8 cellular contexts compared by ENCODE assay signal in genomic region chr3:150409527-150410310, GRCh38. TPM values are rescaled to one million over a fixed set of nuclear protein-coding genes. Genes with fewer than 3 reads are reported as not detected.
A peak's percentile ranks its signal among the peaks of the same experiment; 100 is the strongest.
DNase-seq lines count a peak whose midpoint lies in the region; ATAC-seq, FAIRE-seq and TF ChIP-seq lines count a peak whose summit lies in the region.

No MANE protein-coding gene starts in this region.

- TF ChIP-seq EP300 in H1 (IDR thresholded peaks at IDR 0.05; ENCODE audit: borderline replicate concordance in 1 of 2, low read depth in 2 of 2, low read length in 2 of 2) = peak in 1 of 2 experiments; percentile 25; a peak in 1 of 3 replicates

- FAIRE-seq in H1 (lab: Jason Lieb, UNC) = no peak

- peak overlapping the region; percentile 92 to 100 for H3K4me2 ChIP-seq in H1 (ENCODE audit: insufficient read depth in 1 of 2, low read depth in 2 of 2, low read length in 2 of 2)

- H3K4me3 ChIP-seq in A673 (ENCODE audit: low read depth, low read length, poor library complexity, severe bottlenecking) (peak overlapping the region; percentile 84), H1 (ENCODE audit: extremely low read depth in 1 of 4, insufficient read depth in 2 of 4, low read depth in 3 of 4, low read length in 4 of 4) (peak overlapping the region; percentile 72 to 95 (median 90))

- no peak overlapping the region for H2BK120ac ChIP-seq in H1 (replicated peaks; ENCODE audit: low read depth, low read length)

- H4K8ac ChIP-seq in H1 (ENCODE audit: extremely low read depth, insufficient read depth, low read length) = 0 out of 2 replicates have a peak overlapping the region, but pooled peaks have one; percentile 25

- TF ChIP-seq RAD21 in H1 (IDR thresholded peaks at IDR 0.05 in 1 of 2, conservative IDR thresholded peaks at IDR 0.05 in 1 of 2; ENCODE audit: low read depth in 2 of 2, low read length in 2 of 2) = peak; percentile 36 to 59; a peak in 3 of 4 replicates

- peaks cover 22% of the 10 kb centered on the region for H3K4me1 ChIP-seq in A673 (ENCODE audit: insufficient read depth, low read length, poor library complexity, severe bottlenecking)
- peaks cover 0 to 6% (median 3%) of the 10 kb centered on the region in 4 experiments; a peak in 3 of 7 replicates for H3K4me1 ChIP-seq in H1 (replicated peaks in 1 of 4; ENCODE audit: control insufficient read depth in 3 of 4, insufficient read depth in 4 of 4, low read length in 3 of 4)

- H3K14ac ChIP-seq in H1 (ENCODE audit: insufficient read length) = no peak overlapping the region

- BruUV-seq in A673 (replicated peaks; lab: Mats Ljungman, UMichigan) = no TSS peak

- H2AK5ac ChIP-seq in H1 (ENCODE audit: low read depth, low read length) = no peak overlapping the region

- H3K27me3 ChIP-seq in A673 (replicated peaks; ENCODE audit: insufficient read depth, low read depth, low read length, poor library complexity) = no peaks in the 10 kb centered on the region
- no peaks in the 10 kb centered on the region for H3K27me3 ChIP-seq in H1 (replicated peaks in 1 of 4; ENCODE audit: control insufficient read depth in 3 of 4, extremely low read depth in 1 of 4, insufficient read depth in 3 of 4, low read length in 3 of 4)

- no peak for TF ChIP-seq POLR2A in H1 (IDR thresholded peaks at IDR 0.05; ENCODE audit: control extremely low read depth in 1 of 2, low read depth in 2 of 2, low read length in 2 of 2)

- H2AFZ ChIP-seq in H1 (ENCODE audit: low read length) = no peak overlapping the region

- H3K9me3 ChIP-seq in A673 (ENCODE audit: low read depth, low read length, poor library complexity, severe bottlenecking) (no peaks in the 10 kb centered on the region), H1 (ENCODE audit: insufficient read depth in 2 of 2, low read depth in 1 of 2, low read length in 1 of 2) (no peaks in the 10 kb centered on the region)

- peak; percentile 66 for TF ChIP-seq CTCF in A673 (conservative IDR thresholded peaks at IDR 0.05; ENCODE audit: low read depth, low read length)
- TF ChIP-seq CTCF in H1 (IDR thresholded peaks at IDR 0.05; ENCODE audit: control extremely low read depth in 1 of 3, insufficient read depth in 1 of 3, low read depth in 1 of 3, low read length in 3 of 3) = peak; percentile 25 to 51 (median 27)

- H2BK15ac ChIP-seq in H1 (ENCODE audit: low read length) = no peak overlapping the region

- peak overlapping the region; percentile 34 for H4K91ac ChIP-seq in H1 (replicated peaks; ENCODE audit: insufficient read length, low read length)

- no peak overlapping the region for H3K56ac ChIP-seq in H1 (replicated peaks; ENCODE audit: insufficient read length, low read depth, low read length)

- H3K36me3 ChIP-seq in A673 (ENCODE audit: insufficient read depth, low read length, poor library complexity, severe bottlenecking) (no peaks in the 10 kb centered on the region), H1 (ENCODE audit: control insufficient read depth in 2 of 4, insufficient read depth in 4 of 4, low read length in 3 of 4) (peaks cover 0 to 3% (median 0%) of the 10 kb centered on the region in 4 experiments; a peak in 1 of 8 replicates)

- WGBS in H1 (ENCODE audit: extremely low coverage in 1 of 2, insufficient coverage in 1 of 2, insufficient read length in 1 of 2, insufficient replicate concordance in 2 of 2, low coverage in 1 of 2, low lambda C conversion rate in 2 of 2, missing lambda C conversion rate in 1 of 2), 2 experiments = 3% methylated on average over 65 of the region's 71 CpGs; no CpG with 5 or more reads in 1 of the 2 experiments

- intact Hi-C loops in A673 (cut with micrococcal nuclease; ENCODE audit: unreplicated experiment) = loop anchor here (2.0 to 5.0 kb wide), 4 partner anchors 122 to 182 kb away; partner anchors contain the start of genes EIF2A and SERP1

- H2BK5ac ChIP-seq in H1 (ENCODE audit: low read depth, low read length) = no peak overlapping the region

- H4K20me1 ChIP-seq in H1 (replicated peaks in 1 of 2; ENCODE audit: control insufficient read depth in 1 of 2, insufficient read depth in 2 of 2, low read length in 2 of 2) = peaks cover 25 to 34% of the 10 kb centered on the region in 2 experiments

- no peak overlapping the region for H3K18ac ChIP-seq in H1 (ENCODE audit: extremely low read depth, low read length)

- no peak overlapping the region for H3K23ac ChIP-seq in H1 (ENCODE audit: insufficient read length)

- ATAC-seq in GM18498 (IDR thresholded peaks at IDR 0.05; ENCODE audit: unreplicated experiment) = peak; percentile 33
- ATAC-seq in HG03039 (IDR thresholded peaks at IDR 0.05; ENCODE audit: unreplicated experiment) = peak; percentile 29

- no peak overlapping the region for H2BK12ac ChIP-seq in H1 (ENCODE audit: low read depth, low read length)

- POLR2A ChIA-PET in A673 (lab: Charles Lee; ENCODE audit: low non-redundant PET) = interaction anchor here (0.6 kb wide), 1 partner anchor 79 kb away, joined by 3 read pairs; no protein-coding TSS in a partner anchor
- POLR2A ChIA-PET in H1 (lab: Charles Lee; ENCODE audit: partially characterized antibody) = interaction anchor here (0.5 to 4.1 kb wide), 33 partner anchors 9 to 748 kb away, joined by 3 to 18 read pairs (median 4); partner anchors contain the start of genes EIF2A, PFN2 and SERP1

- H3K9ac ChIP-seq in H1 (replicated peaks in 1 of 4; ENCODE audit: extremely low read depth in 1 of 4, low read depth in 3 of 4, low read length in 3 of 4) = peak overlapping the region in 3 of 4 experiments; percentile 69 to 81 (median 78); a peak in 5 of 7 replicates

- no peak overlapping the region for H4K5ac ChIP-seq in H1 (ENCODE audit: insufficient read length, low read depth, low read length)

- H3K23me2 ChIP-seq in H1 (ENCODE audit: low read depth, low read length) = peaks cover 17% of the 10 kb centered on the region; the same call in 1 of the 2 replicates

- H3K27ac ChIP-seq in A673 (ENCODE audit: low read depth, low read length, poor library complexity, severe bottlenecking) (peak overlapping the region; percentile 97), H1 (ENCODE audit: low read depth, low read length) (no peak overlapping the region)

- no peak overlapping the region for H2BK20ac ChIP-seq in H1 (ENCODE audit: low read length)

- no peak overlapping the region for H3K4ac ChIP-seq in H1 (replicated peaks; ENCODE audit: insufficient read length, low read depth, low read length)

- CTCF ChIA-PET in A673 (lab: Charles Lee) (interaction anchor here (0.5 to 2.0 kb wide), 3 partner anchors 50 to 136 kb away, joined by 3 to 13 read pairs (median 7); no protein-coding TSS in a partner anchor), H1 (lab: Charles Lee; ENCODE audit: partially characterized antibody) (interaction anchor here (0.6 to 4.9 kb wide), 35 partner anchors 9 to 200 kb away, joined by 3 to 49 read pairs (median 3); no protein-coding TSS in a partner anchor)

- DNase-seq in A673 (ENCODE audit: low spot score) = peak; percentile 85
- peak; percentile 71 to 91 for DNase-seq in NCI-H526 (lab: John Stamatoyannopoulos, UW)
- peak; percentile 86 for DNase-seq in activated CD8-positive, alpha-beta memory T cell treated with anti-CD3 and anti-CD28 coated beads for 24 hours
- peak in 1 of 2 experiments; percentile 77 for DNase-seq in H1 (ENCODE audit: low read depth in 1 of 2, low spot score in 2 of 2)
- peak; percentile 92 for DNase-seq in mesenteric fat pad (ENCODE audit: low spot score)
- peak; percentile 68 for DNase-seq in stimulated activated CD8-positive, alpha-beta memory T cell treated with anti-CD3 and anti-CD28 coated beads, Interleukin-4, amount 100 ng/mL, for 24 hours (ENCODE audit: low read depth)

- peaks cover 6% of the 10 kb centered on the region; the same call in 1 of the 2 replicates for H3K79me1 ChIP-seq in H1 (ENCODE audit: low read depth, low read length)

- peaks cover 22 to 55% of the 10 kb centered on the region in 2 experiments for H3K79me2 ChIP-seq in H1 (ENCODE audit: control insufficient read depth in 1 of 2, insufficient read depth in 2 of 2, low read length in 2 of 2)

TF ChIP-seq in H1, 55 proteins besides CTCF, POLR2A, EP300 and RAD21 (continues in another document):
- TF ChIP-seq, protein P1, sequence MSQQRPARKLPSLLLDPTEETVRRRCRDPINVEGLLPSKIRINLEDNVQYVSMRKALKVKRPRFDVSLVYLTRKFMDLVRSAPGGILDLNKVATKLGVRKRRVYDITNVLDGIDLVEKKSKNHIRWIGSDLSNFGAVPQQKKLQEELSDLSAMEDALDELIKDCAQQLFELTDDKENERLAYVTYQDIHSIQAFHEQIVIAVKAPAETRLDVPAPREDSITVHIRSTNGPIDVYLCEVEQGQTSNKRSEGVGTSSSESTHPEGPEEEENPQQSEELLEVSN (IDR thresholded peaks at IDR 0.05) = no peak
- TF ChIP-seq CREB1 (IDR thresholded peaks at IDR 0.05) (peak; percentile 45; the same call in 1 of the 2 replicates), JUND (IDR thresholded peaks at IDR 0.05; ENCODE audit: low read length) (no peak), SUZ12 (IDR thresholded peaks at IDR 0.05; ENCODE audit: low read length) (0 out of 2 replicates have a peak, but pooled peaks have one; percentile 25), HDAC6 (IDR thresholded peaks at IDR 0.05; ENCODE audit: low read depth, low read length) (no peak), RFX5 (IDR thresholded peaks at IDR 0.05; ENCODE audit: borderline replicate concordance, low read depth, low read length) (no peak)

RNA-seq across cellular contexts. Expression of gene TSC22D2, which starts 1.6 kb away (rescaled TPM):
- 28.8 and 28.9 TPM in 2 replicates for total RNA-seq in A673 (2021)
- 25.8 and 27.6 TPM in 2 replicates for total RNA-seq in H1 (2021; fragmentation: NEBNext Ultra II Directional; extraction: Animal tissue kit (Norgen Biotek cat#: 25700))
- 3.4 and 3.6 TPM in 2 replicates for polyA plus RNA-seq in H1 (2011; rRNA removed)
- polyA plus RNA-seq in H1 (2011; cell fraction: cytosol; rRNA removed) = 4.0 TPM
- polyA plus RNA-seq in H1 (2011; cell fraction: nucleus; rRNA removed) = 8.6 TPM
- 12.4 to 18.6 TPM (median 14.0 TPM) in 4 replicates for polyA plus RNA-seq in H1 (2012, experiment 1 of 2)
- polyA plus RNA-seq in H1 (2012, experiment 2 of 2) = 3.9 TPM
- 15.7 TPM for polyA plus RNA-seq in H1 (2013, experiment 1 of 2)
- polyA plus RNA-seq in H1 (2013, experiment 2 of 2) = 13.9 TPM
- polyA minus RNA-seq in H1 (2011; rRNA and poly(A)+ RNA removed) = 12.9 and 14.9 TPM in 2 replicates
- 15.6 TPM for polyA minus RNA-seq in H1 (2011; cell fraction: cytosol; rRNA and poly(A)+ RNA removed)
- polyA minus RNA-seq in H1 (2011; cell fraction: nucleus; rRNA and poly(A)+ RNA removed) = 42.9 TPM
- 41.5 TPM for total RNA-seq in mesenteric fat pad
